In genomic region chr6:32685603-32686002, GRCh38 we compare ENCODE assay signal across 9 cellular contexts. TPM values are rescaled to one million over a fixed set of nuclear protein-coding genes. Genes with fewer than 3 reads are reported as not detected.
DNase-seq lines count a peak whose midpoint lies in the region; ATAC-seq and TF ChIP-seq lines count a peak whose summit lies in the region.
"Had no signal": no experiment of that assay in that cellular context is flagged by ENCODE, and none has a peak within 500 bp of the region (broad histone marks: within the 10 kb centered on the region; RNA-seq: fewer than 3 reads in every experiment).

No MANE protein-coding gene starts in this region.

- no peak overlapping the region for H3K4me3 ChIP-seq in naive thymus-derived CD4-positive, alpha-beta T cell (ENCODE audit: low read length)
- H3K4me3 ChIP-seq in gastroesophageal sphincter, result no peak overlapping the region

- peak overlapping the region; percentile 9 to 91 (median 78) for H3K27ac Mint-ChIP-seq in naive thymus-derived CD4-positive, alpha-beta T cell

- intact Hi-C loops in naive thymus-derived CD4-positive, alpha-beta T cell (cut with micrococcal nuclease), result loop anchor here (1.0 kb wide), 3 partner anchors 17 to 63 kb away; no protein-coding TSS in a partner anchor

- peaks cover 17 to 35% (median 27%) of the 10 kb centered on the region in 7 donors for H3K4me1 Mint-ChIP-seq in naive thymus-derived CD4-positive, alpha-beta T cell

- peak overlapping the region in 9 of 10 donors; percentile 5 to 82 (median 56) for H3K4me3 Mint-ChIP-seq in naive thymus-derived CD4-positive, alpha-beta T cell

- TF ChIP-seq POLR2A in gastroesophageal sphincter (IDR thresholded peaks at IDR 0.05), result no peak

- H3K9me3 ChIP-seq in naive thymus-derived CD4-positive, alpha-beta T cell (ENCODE audit: control insufficient read depth in 2 of 3, low read length in 3 of 3), result no peaks in the 10 kb centered on the region
- no peaks in the 10 kb centered on the region for H3K9me3 ChIP-seq in gastroesophageal sphincter

- H3K27me3 ChIP-seq in naive thymus-derived CD4-positive, alpha-beta T cell (ENCODE audit: control insufficient read depth in 2 of 2, insufficient read depth in 2 of 2, low read length in 2 of 2), result no peaks in the 10 kb centered on the region
- H3K27me3 ChIP-seq in gastroesophageal sphincter, result peaks cover 20% of the 10 kb centered on the region

- DNase-seq in NCI-H82 (lab: John Stamatoyannopoulos, UW), result peak; percentile 54
- DNase-seq in NCI-H82 treated with DMSO at 0.1 percent for 48 hours (lab: John Stamatoyannopoulos, UW; ENCODE audit: unreplicated experiment), result no peak
- peak; percentile 76 for DNase-seq in SK-MEL-5 (ENCODE audit: low read depth, low spot score)
- peak in 7 of 9 donors; percentile 12 to 87 (median 62) for DNase-seq in naive thymus-derived CD4-positive, alpha-beta T cell
- DNase-seq in DMS79 treated with DMSO at 0.1 percent for 48 hours (lab: John Stamatoyannopoulos, UW), result no peak
- DNase-seq in HT-29 (ENCODE audit: low spot score), result no peak

- no peaks in the 10 kb centered on the region for H3K36me3 ChIP-seq in naive thymus-derived CD4-positive, alpha-beta T cell (ENCODE audit: control insufficient read depth in 2 of 3, insufficient read depth in 3 of 3, low read length in 3 of 3)
- no peaks in the 10 kb centered on the region for H3K36me3 ChIP-seq in gastroesophageal sphincter

- CTCF ChIA-PET in naive thymus-derived CD4-positive, alpha-beta T cell (lab: Charles Lee), result interaction anchor here (1.4 kb wide), 1 partner anchor 63 kb away, joined by 5 read pairs; no protein-coding TSS in a partner anchor

- in situ Hi-C loops in SK-MEL-5 (cut with HindIII; ENCODE audit: low pct_unique_long_range_greater_than_20kb, low sequenced_read_pairs), result no loop called here

- peaks cover 14 to 17% of the 10 kb centered on the region in 2 donors for H3K4me1 ChIP-seq in naive thymus-derived CD4-positive, alpha-beta T cell (ENCODE audit: control insufficient read depth in 2 of 2, insufficient read depth in 2 of 2, low read length in 2 of 2)
- no peaks in the 10 kb centered on the region for H3K4me1 ChIP-seq in gastroesophageal sphincter

- H3K27me3 Mint-ChIP-seq in naive thymus-derived CD4-positive, alpha-beta T cell, result peaks cover 0 to 37% (median 0%) of the 10 kb centered on the region in 5 donors

- WGBS in gastroesophageal sphincter (ENCODE audit: low coverage in 1 of 2), 2 donors, result 33% methylated on average over 1 of the region's 1 CpG

- H3K36me3 Mint-ChIP-seq in naive thymus-derived CD4-positive, alpha-beta T cell, result peaks cover 0 to 4% (median 0%) of the 10 kb centered on the region in 5 donors

- POLR2A ChIA-PET in naive thymus-derived CD4-positive, alpha-beta T cell (lab: Charles Lee), result interaction anchor here (0.7 kb wide), 1 partner anchor 50 kb away, joined by 3 read pairs; no protein-coding TSS in a partner anchor

- peaks cover 0 to 14% (median 1%) of the 10 kb centered on the region in 11 donors for H3K9me3 Mint-ChIP-seq in naive thymus-derived CD4-positive, alpha-beta T cell

- ATAC-seq in HG02763 (IDR thresholded peaks at IDR 0.05; ENCODE audit: unreplicated experiment), result peak; percentile 77
- peak; percentile 95 for ATAC-seq in naive thymus-derived CD4-positive, alpha-beta T cell
- ATAC-seq in gastroesophageal sphincter, result no peak

- TF ChIP-seq CTCF in gastroesophageal sphincter (IDR thresholded peaks at IDR 0.05), result no peak

- no peak for TF ChIP-seq EP300 in gastroesophageal sphincter (IDR thresholded peaks at IDR 0.05)

- H3K27ac ChIP-seq in naive thymus-derived CD4-positive, alpha-beta T cell (ENCODE audit: low read depth, low read length), result no peak overlapping the region
- H3K27ac ChIP-seq in gastroesophageal sphincter, result no peak overlapping the region
- H3K27ac ChIP-seq: VCaP had no signal

RNA-seq across cellular contexts. Expression of gene HLA-DQB1, which starts 19.1 kb away (rescaled TPM):
- 1.0 and 2.7 TPM in 2 replicates for total RNA-seq in SK-MEL-5 (2014; rRNA removed; shearing (Covaris generic))
- 4.1 and 4.6 TPM in 2 replicates for polyA plus RNA-seq in SK-MEL-5 (2015; cell fraction: cytosol; rRNA removed)
- 5.0 and 8.5 TPM in 2 replicates for polyA plus RNA-seq in SK-MEL-5 (2015; cell fraction: nucleus; rRNA removed)
- 10 to 100 TPM in 2 of 5 experiments, 1 to 10 TPM in 3; 5.3 to 38.9 (median 9.4) TPM for total RNA-seq in naive thymus-derived CD4-positive, alpha-beta T cell
- polyA plus RNA-seq in naive thymus-derived CD4-positive, alpha-beta T cell, result 1 to 10 TPM; 1.2 to 1.4 TPM
- total RNA-seq in HT-29 (2014; rRNA removed; shearing (Covaris generic)), result not detected in 2 replicates
- total RNA-seq in gastroesophageal sphincter, result 1 to 10 TPM in 3 of 4 donors, under 1 TPM in 1; 0.16 to 5.8 (median 1.4) TPM

RNA-seq across cellular contexts. Expression of gene HLA-DQA1, which starts 48.4 kb away (rescaled TPM):
- 0.08 and 0.37 TPM in 2 replicates for total RNA-seq in SK-MEL-5 (2014; rRNA removed; shearing (Covaris generic))
- polyA plus RNA-seq in SK-MEL-5 (2015; cell fraction: cytosol; rRNA removed), result 2.4 and 3.1 TPM in 2 replicates
- polyA plus RNA-seq in SK-MEL-5 (2015; cell fraction: nucleus; rRNA removed), result 0.26 and 0.52 TPM in 2 replicates
- 10 to 100 TPM in 4 of 5 experiments, 1 to 10 TPM in 1; 8.5 to 43.4 (median 12.1) TPM for total RNA-seq in naive thymus-derived CD4-positive, alpha-beta T cell
- under 1 TPM; 0.59 to 0.67 TPM for polyA plus RNA-seq in naive thymus-derived CD4-positive, alpha-beta T cell
- total RNA-seq in HT-29 (2014; rRNA removed; shearing (Covaris generic)), result not detected in 2 replicates
- total RNA-seq in gastroesophageal sphincter, result 1 to 10 TPM in 3 of 4 donors, not detected in 1; 1.7 to 7.8 (median 4.3) TPM

RNA-seq across cellular contexts. Expression of gene HLA-DQA2, which starts 55.6 kb away (rescaled TPM):
- total RNA-seq in SK-MEL-5 (2014; rRNA removed; shearing (Covaris generic)), result 0.19 TPM in 1 of 2 replicates, not detected in the other
- polyA plus RNA-seq in SK-MEL-5 (2015; cell fraction: cytosol; rRNA removed), result 0.96 and 1.2 TPM in 2 replicates
- not detected in 2 replicates for polyA plus RNA-seq in SK-MEL-5 (2015; cell fraction: nucleus; rRNA removed)
- total RNA-seq in naive thymus-derived CD4-positive, alpha-beta T cell, result 10 to 100 TPM in 1 of 5 experiments, 1 to 10 TPM in 1, not detected in 3; 3.9 to 13.3 TPM
- not detected for polyA plus RNA-seq in naive thymus-derived CD4-positive, alpha-beta T cell
- total RNA-seq in HT-29 (2014; rRNA removed; shearing (Covaris generic)), result not detected in 2 replicates
- total RNA-seq in gastroesophageal sphincter, result 1 to 10 TPM in 1 of 4 donors, under 1 TPM in 1, not detected in 2; 0.40 to 1.8 TPM

Comparison
In these comparisons a context has a peak if more than half of its experiments do, and no peak if none do; other contexts are left out.
1. DNase-seq: peak in NCI-H82 (single experiment), SK-MEL-5 (single experiment) and naive thymus-derived CD4-positive, alpha-beta T cell (7 of 9); none in NCI-H82 treated with DMSO at 0.1 percent for 48 hours (single experiment), DMS79 treated with DMSO at 0.1 percent for 48 hours (single experiment) and HT-29 (single experiment).